Comparison of ENCODE assay signal across 21 cellular contexts in the genomic region with DNA sequence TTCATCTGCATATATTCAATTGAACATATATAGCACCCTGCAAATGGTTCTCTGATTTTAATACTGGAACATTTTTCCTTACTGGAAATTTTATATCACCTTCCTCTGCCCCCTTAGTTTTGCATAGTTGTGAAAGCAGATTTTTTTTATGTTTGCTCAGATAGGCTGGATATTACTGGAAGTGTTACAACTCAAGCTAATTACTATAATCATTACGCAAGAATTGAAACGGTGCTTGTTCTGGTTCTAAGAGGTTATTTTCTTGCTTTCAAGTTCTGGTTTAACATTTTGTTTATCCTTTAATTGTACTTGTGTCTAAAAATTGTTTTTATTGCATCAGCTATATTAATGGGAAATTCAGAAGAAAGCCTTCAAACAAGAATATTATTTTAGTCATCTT.
DNase-seq lines count a peak whose midpoint lies in the region; ATAC-seq, FAIRE-seq and TF ChIP-seq lines count a peak whose summit lies in the region.
"Had no signal": no experiment of that assay in that cellular context is flagged by ENCODE, and none has a peak within 500 bp of the region (broad histone marks: within the 10 kb centered on the region; RNA-seq: fewer than 3 reads in every experiment).

No MANE protein-coding gene starts in this region.

- intact Hi-C loops in K562 (cut with micrococcal nuclease) (no loop called here), left lung (cut with DNase I) (no loop called here), testis (cut with DNase I; ENCODE audit: low total_unique reads) (no loop called here)
- intact Hi-C loops in activated CD4-positive, alpha-beta T cell treated with anti-CD3 and anti-CD28 coated beads, Interleukin-2, amount 10 ng/mL, durations not matched to agents 24 days and 14 days (cut with micrococcal nuclease), result no loop called here

- no peak for TF ChIP-seq RAD21 in K562 (CRISPR knock-in tag; conservative IDR thresholded peaks at IDR 0.05 in 1 of 2, IDR thresholded peaks at IDR 0.05 in 1 of 2)

- no peak overlapping the region for H3K27ac Mint-ChIP-seq in activated CD4-positive, alpha-beta T cell treated with anti-CD3 and anti-CD28 coated beads, Interleukin-2, amount 10 ng/mL, durations not matched to agents 24 days and 14 days
- H3K27ac Mint-ChIP-seq: B cell; CD4-positive, CD25-positive, alpha-beta regulatory T cell; CD8-positive, alpha-beta T cell; HFFc6 had no signal

- no peaks in the 10 kb centered on the region for H3K36me3 ChIP-seq in K562 (ENCODE audit: control insufficient read depth, insufficient read depth, low read length)
- no peaks in the 10 kb centered on the region for H3K36me3 ChIP-seq in left lung
- H3K36me3 ChIP-seq in testis (ENCODE audit: low read depth, missing control alignments), result no peaks in the 10 kb centered on the region
- H3K36me3 ChIP-seq: BLaER1, HAP-1 had no signal

- DNase-seq in NCI-H1105 treated with DMSO at 0.1 percent for 48 hours (lab: John Stamatoyannopoulos, UW) (peak; percentile 42), NCI-H1105 (lab: John Stamatoyannopoulos, UW) (no peak), K562 (ENCODE audit: extremely low read depth in 1 of 4, low spot score in 3 of 4) (no peak), left lung (no peak), testis (no peak)
- DNase-seq in activated CD4-positive, alpha-beta T cell treated with anti-CD3 and anti-CD28 coated beads, Interleukin-2, amount 10 ng/mL, durations not matched to agents 24 days and 14 days, result no peak
- DNase-seq: Caco-2; CD4-positive, CD25-positive, alpha-beta regulatory T cell; CD8-positive, alpha-beta T cell; DMS153; DND-41; GM23248; HFFc6 had no signal

- 59% methylated on average over 2 of the region's 2 CpGs for WGBS in K562 (ENCODE audit: insufficient coverage, low coverage, missing lambda C conversion rate)
- 50 to 53% methylated on average over 2 of the region's 2 CpGs for WGBS in testis, 2 donors

- H3K4me1 Mint-ChIP-seq in activated CD4-positive, alpha-beta T cell treated with anti-CD3 and anti-CD28 coated beads, Interleukin-2, amount 10 ng/mL, durations not matched to agents 24 days and 14 days, result no peaks in the 10 kb centered on the region
- H3K4me1 Mint-ChIP-seq: B cell; CD4-positive, CD25-positive, alpha-beta regulatory T cell had no signal

- H2AFZ ChIP-seq in K562 (ENCODE audit: low read depth, low read length), result no peak overlapping the region
- H2AFZ ChIP-seq: GM23248 had no signal

- TF ChIP-seq POLR2A in K562 (conservative IDR thresholded peaks at IDR 0.05), result no peak
- TF ChIP-seq POLR2A in testis (IDR thresholded peaks at IDR 0.05), result no peak

- no peak overlapping the region for H3K4me2 ChIP-seq in K562 (ENCODE audit: insufficient read depth, low read length)
- H3K4me2 ChIP-seq: BLaER1 had no signal

- H3K9ac ChIP-seq in K562 (ENCODE audit: insufficient read depth in 1 of 2, low read depth in 2 of 2, low read length in 2 of 2), result no peak overlapping the region
- H3K9ac ChIP-seq: BLaER1, GM23248 had no signal

- POLR2A ChIA-PET in K562 (lab: Yijun Ruan, JAX), result no interaction called here

- H3K4me1 ChIP-seq in K562 (replicated peaks in 1 of 2; ENCODE audit: control insufficient read depth in 2 of 2, insufficient read depth in 2 of 2, low read length in 2 of 2) (no peaks in the 10 kb centered on the region; a peak in 1 of 5 replicates), left lung (no peaks in the 10 kb centered on the region), testis (no peaks in the 10 kb centered on the region)
- H3K4me1 ChIP-seq: BLaER1, Caco-2, HAP-1 had no signal

- BruUV-seq in K562 (replicated peaks; lab: Mats Ljungman, UMichigan), result no TSS peak

- H3K4me3 ChIP-seq in K562, result no peak overlapping the region
- H3K4me3 ChIP-seq in left lung, result no peak overlapping the region
- H3K4me3 ChIP-seq in testis, result no peak overlapping the region
- H3K4me3 ChIP-seq: BLaER1, GM23248, HAP-1 had no signal

- FAIRE-seq in K562 (lab: Jason Lieb, UNC), result no peak
- FAIRE-seq: A204.1, G401.6, GM12892 had no signal

- H4K20me1 ChIP-seq in K562 (replicated peaks; ENCODE audit: control insufficient read depth, insufficient read depth, low read length), result no peaks in the 10 kb centered on the region
- H4K20me1 ChIP-seq: BLaER1 had no signal

- H3K27me3 Mint-ChIP-seq in activated CD4-positive, alpha-beta T cell treated with anti-CD3 and anti-CD28 coated beads, Interleukin-2, amount 10 ng/mL, durations not matched to agents 24 days and 14 days, result no peaks in the 10 kb centered on the region
- H3K27me3 Mint-ChIP-seq: B cell had no signal

- H3K79me2 ChIP-seq in K562 (ENCODE audit: control insufficient read depth, insufficient read depth, low read length), result no peaks in the 10 kb centered on the region

- no peaks in the 10 kb centered on the region for H3K36me3 Mint-ChIP-seq in activated CD4-positive, alpha-beta T cell treated with anti-CD3 and anti-CD28 coated beads, Interleukin-2, amount 10 ng/mL, durations not matched to agents 24 days and 14 days (ENCODE audit: low read depth)
- H3K36me3 Mint-ChIP-seq: CD4-positive, CD25-positive, alpha-beta regulatory T cell; CD8-positive, alpha-beta T cell had no signal

- H3K9me3 ChIP-seq in K562 (replicated peaks; ENCODE audit: control insufficient read depth, insufficient read depth, low read depth, low read length) (no peaks in the 10 kb centered on the region), left lung (no peaks in the 10 kb centered on the region), testis (no peaks in the 10 kb centered on the region)
- H3K9me3 ChIP-seq: BLaER1, Caco-2, HAP-1 had no signal

- ATAC-seq in K562 (no peak), left lung (peak; percentile 58)
- ATAC-seq: CD8-positive, alpha-beta T cell had no signal

- TF ChIP-seq EP300 in K562 (IDR thresholded peaks at IDR 0.05; ENCODE audit: low read length), result no peak

- H3K27ac ChIP-seq in K562 (ENCODE audit: extremely low read depth, low read depth, low read length) (no peak overlapping the region), left lung (peak overlapping the region; percentile 27 to 42), testis (no peak overlapping the region)
- H3K27ac ChIP-seq: 22Rv1, BLaER1, C4-2B, GM23248 had no signal

- no peak overlapping the region for H3K4me3 Mint-ChIP-seq in activated CD4-positive, alpha-beta T cell treated with anti-CD3 and anti-CD28 coated beads, Interleukin-2, amount 10 ng/mL, durations not matched to agents 24 days and 14 days
- H3K4me3 Mint-ChIP-seq: B cell; CD4-positive, CD25-positive, alpha-beta regulatory T cell; CD8-positive, alpha-beta T cell; HFFc6 had no signal

- CTCF ChIA-PET in K562 (lab: Yijun Ruan, JAX; ENCODE audit: low intra/inter-chr PET ratio), result no interaction called here

- TF ChIP-seq CTCF in K562 (IDR thresholded peaks at IDR 0.05 in 2 of 3, conservative IDR thresholded peaks at IDR 0.05 in 1 of 3; ENCODE audit: insufficient read depth in 2 of 3, low read depth in 1 of 3, low read length in 3 of 3) (no peak), left lung (IDR thresholded peaks at IDR 0.05) (no peak), testis (IDR thresholded peaks at IDR 0.05) (no peak)

- H3K27me3 ChIP-seq in K562 (ENCODE audit: control insufficient read depth in 2 of 2, insufficient read depth in 2 of 2, low read length in 2 of 2) (no peaks in the 10 kb centered on the region), left lung (no peaks in the 10 kb centered on the region), testis (no peaks in the 10 kb centered on the region)
- H3K27me3 ChIP-seq: BLaER1 had no signal

- in situ Hi-C loops in K562 (cut with MboI), result no loop called here

- no peaks in the 10 kb centered on the region for H3K9me1 ChIP-seq in K562 (ENCODE audit: control insufficient read depth, insufficient read depth, low read length)

- H3K9me3 Mint-ChIP-seq in activated CD4-positive, alpha-beta T cell treated with anti-CD3 and anti-CD28 coated beads, Interleukin-2, amount 10 ng/mL, durations not matched to agents 24 days and 14 days, result no peaks in the 10 kb centered on the region
- H3K9me3 Mint-ChIP-seq: CD4-positive, CD25-positive, alpha-beta regulatory T cell; CD8-positive, alpha-beta T cell had no signal

TF ChIP-seq in K562, 482 proteins besides CTCF, POLR2A, EP300 and RAD21:
- TF ChIP-seq CEBPG (CRISPR knock-in tag; IDR thresholded peaks at IDR 0.05), result no peak
- peak; percentile 23 to 58; a peak in 2 of 4 replicates for TF ChIP-seq CEBPG (tag; conservative IDR thresholded peaks at IDR 0.05 in 1 of 2, IDR thresholded peaks at IDR 0.05 in 1 of 2)
- TF ChIP-seq CEBPB (tag; IDR thresholded peaks at IDR 0.05), result peak; percentile 41; the same call in 1 of the 2 replicates
- TF ChIP-seq HIVEP1 (CRISPR knock-in tag; IDR thresholded peaks at IDR 0.05), result no peak
- TF ChIP-seq ZNF75A (CRISPR knock-in tag; IDR thresholded peaks at IDR 0.05), result no peak

Comparison
In these comparisons a context has a peak if more than half of its experiments do, and no peak if none do; other contexts are left out.
1. H3K27ac ChIP-seq: peak in left lung (2 of 2); none in K562 (single experiment) and testis (0 of 2).